18 cellular contexts compared by ENCODE assay signal in the genomic region with DNA sequence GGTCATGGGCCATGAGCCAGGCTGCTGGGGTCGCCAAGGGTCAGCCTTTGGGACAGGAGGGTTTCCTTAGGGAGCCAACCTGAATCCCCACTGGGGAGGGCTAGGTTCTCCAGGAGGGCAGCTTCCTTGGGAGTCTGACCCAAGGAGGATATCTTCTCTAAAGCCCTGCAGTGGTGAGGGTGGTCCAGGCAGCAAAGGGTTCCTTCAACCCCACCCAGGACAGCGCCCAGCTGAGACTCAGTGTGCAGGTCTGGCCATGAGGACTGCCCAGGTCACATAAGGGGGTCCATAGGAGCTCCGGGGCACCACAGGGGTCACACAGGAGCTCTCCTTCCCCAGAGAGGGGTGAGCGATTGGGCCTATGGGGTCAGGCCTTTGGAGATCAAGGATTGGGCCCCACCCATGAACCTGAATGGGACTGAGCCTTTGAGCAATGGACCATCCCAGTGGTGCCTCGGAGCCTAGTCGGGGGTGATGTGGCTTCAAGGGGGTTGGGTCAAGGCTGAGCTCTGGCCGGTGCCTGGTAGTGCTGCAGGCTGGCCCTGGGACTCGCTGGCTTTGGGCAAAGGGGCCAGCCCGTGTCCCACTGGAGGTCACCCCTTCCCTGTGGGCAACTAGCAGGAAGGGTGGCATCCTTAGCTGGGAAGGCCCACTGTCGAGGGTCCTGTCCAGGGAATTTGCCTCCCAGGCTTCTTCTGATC.
DNase-seq lines count a peak whose midpoint lies in the region; ATAC-seq, FAIRE-seq and TF ChIP-seq lines count a peak whose summit lies in the region.
"Had no signal": no experiment of that assay in that cellular context is flagged by ENCODE, and none has a peak within 500 bp of the region (broad histone marks: within the 10 kb centered on the region; RNA-seq: fewer than 3 reads in every experiment).

No MANE protein-coding gene starts in this region.

- no CpG with 5 or more reads among the region's 10 CpGs for WGBS in right lobe of liver (ENCODE audit: insufficient coverage, low coverage, low lambda C conversion rate, missing lambda C conversion rate)
- 18% methylated on average over 5 of the region's 10 CpGs for WGBS in HepG2 (ENCODE audit: low lambda C conversion rate)
- WGBS in aorta, 2 donors: 78 to 87% methylated on average over 10 of the region's 10 CpGs
- WGBS in small intestine, 3 donors: 74 to 83% (median 82%) methylated on average over 10 of the region's 10 CpGs

- no peak for TF ChIP-seq RAD21 in HepG2 (CRISPR knock-in tag; IDR thresholded peaks at IDR 0.05)

- peaks cover 40% of the 10 kb centered on the region for H3K9me3 Mint-ChIP-seq in chondrocyte (ENCODE audit: low read depth)
- peaks cover 34% of the 10 kb centered on the region for H3K9me3 Mint-ChIP-seq in mesothelial cell of epicardium

- no TSS peak for BruUV-seq in HepG2 (replicated peaks; lab: Mats Ljungman, UMichigan)

- no peaks in the 10 kb centered on the region for H3K27me3 ChIP-seq in right lobe of liver
- no peaks in the 10 kb centered on the region; a peak in 1 of 5 replicates for H3K27me3 ChIP-seq in HepG2 (ENCODE audit: control insufficient read depth in 1 of 2, insufficient read depth in 2 of 2, low read length in 2 of 2)
- H3K27me3 ChIP-seq in aorta (ENCODE audit: control insufficient read depth in 1 of 2, insufficient read depth in 2 of 2, low read length in 1 of 2): no peaks in the 10 kb centered on the region
- no peaks in the 10 kb centered on the region for H3K27me3 ChIP-seq in small intestine (ENCODE audit: control insufficient read depth in 2 of 2, insufficient read depth in 2 of 2, low read length in 2 of 2)

- H3K4me3 Mint-ChIP-seq in chondrocyte (ENCODE audit: unreplicated experiment): no peak overlapping the region
- H3K4me3 Mint-ChIP-seq in mesothelial cell of epicardium: no peak overlapping the region
- H3K4me3 Mint-ChIP-seq: naive thymus-derived CD8-positive, alpha-beta T cell had no signal

- H3K4me1 Mint-ChIP-seq in chondrocyte (ENCODE audit: low read depth) (no peaks in the 10 kb centered on the region), mesothelial cell of epicardium (no peaks in the 10 kb centered on the region)
- H3K4me1 Mint-ChIP-seq: naive thymus-derived CD8-positive, alpha-beta T cell had no signal

- TF ChIP-seq POLR2A in right lobe of liver (IDR thresholded peaks at IDR 0.05) (no peak), HepG2 (IDR thresholded peaks at IDR 0.05; ENCODE audit: insufficient read depth in 1 of 2, low read depth in 2 of 2, low read length in 2 of 2) (no peak)

- H3K9ac ChIP-seq in HepG2 (ENCODE audit: insufficient read depth, low read depth, low read length): no peak overlapping the region
- H3K9ac ChIP-seq: KMS-11 had no signal

- H3K27ac Mint-ChIP-seq in chondrocyte (ENCODE audit: unreplicated experiment) (no peak overlapping the region), mesothelial cell of epicardium (no peak overlapping the region)
- H3K27ac Mint-ChIP-seq: naive thymus-derived CD8-positive, alpha-beta T cell had no signal

- ATAC-seq in right lobe of liver (peak in 1 of 4 donors; percentile 19), HepG2 (no peak), aorta (ENCODE audit: low FRiP score) (no peak), HG02973 (IDR thresholded peaks at IDR 0.05; ENCODE audit: unreplicated experiment) (no peak)
- ATAC-seq: naive thymus-derived CD8-positive, alpha-beta T cell; Panc1 had no signal

- H3K9me3 ChIP-seq in right lobe of liver (no peaks in the 10 kb centered on the region), HepG2 (ENCODE audit: low read length) (peaks cover 83% of the 10 kb centered on the region), aorta (ENCODE audit: control insufficient read depth, low read length) (peaks cover 8% of the 10 kb centered on the region), small intestine (ENCODE audit: control insufficient read depth, low read depth) (peaks cover 10% of the 10 kb centered on the region)

- no peak overlapping the region for H3K27ac ChIP-seq in right lobe of liver
- H3K27ac ChIP-seq in HepG2 (ENCODE audit: extremely low read length, insufficient read depth, low read length): no peak overlapping the region
- no peak overlapping the region for H3K27ac ChIP-seq in aorta (ENCODE audit: low read depth in 1 of 2, low read length in 2 of 2)
- H3K27ac ChIP-seq in small intestine (ENCODE audit: low read depth in 1 of 2, low read length in 1 of 2): no peak overlapping the region
- H3K27ac ChIP-seq: KMS-11, thoracic aorta had no signal

- intact Hi-C loops in right lobe of liver (cut with DNase I) (no loop called here), HepG2 (cut with micrococcal nuclease; ENCODE audit: unreplicated experiment) (no loop called here), aorta (cut with DNase I) (no loop called here)

- DNase-seq in right lobe of liver (peak; percentile 11 to 34 (median 31)), HepG2 (ENCODE audit: low spot score) (no peak), chondrocyte (ENCODE audit: low spot score) (peak; percentile 86), mesothelial cell of epicardium (ENCODE audit: low spot score in 2 of 2, unreplicated experiment in 2 of 2) (peak; percentile 12 to 33), aorta (peak; percentile 31 to 58), NCI-H510A (lab: John Stamatoyannopoulos, UW) (no peak), small intestine (no peak)
- DNase-seq: Calu3; NCI-H1105; NCI-H82; stimulated activated CD4-positive, alpha-beta T cell treated with anti-CD3 and anti-CD28 coated beads, Interleukin-4, amount 100 ng/mL, for 24 hours had no signal

- no peaks in the 10 kb centered on the region for H3K4me1 ChIP-seq in right lobe of liver
- no peaks in the 10 kb centered on the region for H3K4me1 ChIP-seq in HepG2 (ENCODE audit: insufficient read depth, low read length)
- H3K4me1 ChIP-seq in aorta (ENCODE audit: control insufficient read depth in 1 of 2, insufficient read depth in 2 of 2, low read length in 2 of 2): no peaks in the 10 kb centered on the region
- no peaks in the 10 kb centered on the region for H3K4me1 ChIP-seq in small intestine (ENCODE audit: control insufficient read depth in 2 of 2, insufficient read depth in 1 of 2, low read depth in 1 of 2, low read length in 1 of 2)

- H3K27me3 Mint-ChIP-seq in chondrocyte (ENCODE audit: low read depth): no peaks in the 10 kb centered on the region
- H3K27me3 Mint-ChIP-seq in mesothelial cell of epicardium (ENCODE audit: low read depth): no peaks in the 10 kb centered on the region
- H3K27me3 Mint-ChIP-seq: naive thymus-derived CD8-positive, alpha-beta T cell had no signal

- no peak for TF ChIP-seq CTCF in right lobe of liver (IDR thresholded peaks at IDR 0.05)
- TF ChIP-seq CTCF in HepG2 (CRISPR knock-in tag; IDR thresholded peaks at IDR 0.05): no peak
- no peak for TF ChIP-seq CTCF in chondrocyte (IDR thresholded peaks at IDR 0.05)
- TF ChIP-seq CTCF in mesothelial cell of epicardium (IDR thresholded peaks at IDR 0.05; ENCODE audit: unreplicated experiment): no peak

- in situ Hi-C loops in HepG2 (cut with HindIII; ENCODE audit: extremely low pct_ligation_motif_present, low pct_unique_long_range_greater_than_20kb): no loop called here

- H3K36me3 Mint-ChIP-seq in chondrocyte (ENCODE audit: low read depth) (peaks cover 2% of the 10 kb centered on the region), mesothelial cell of epicardium (peaks cover 4% of the 10 kb centered on the region)

- H3K36me3 ChIP-seq in right lobe of liver: no peaks in the 10 kb centered on the region
- H3K36me3 ChIP-seq in HepG2 (replicated peaks in 1 of 2; ENCODE audit: control insufficient read depth in 1 of 2, insufficient read depth in 2 of 2, low read length in 2 of 2): no peaks in the 10 kb centered on the region
- H3K36me3 ChIP-seq in aorta (ENCODE audit: control insufficient read depth in 1 of 2, insufficient read depth in 2 of 2, low read length in 1 of 2): no peaks in the 10 kb centered on the region
- H3K36me3 ChIP-seq in small intestine (ENCODE audit: control insufficient read depth in 2 of 2, insufficient read depth in 2 of 2, low read length in 2 of 2): no peaks in the 10 kb centered on the region
- H3K36me3 ChIP-seq: thoracic aorta had no signal

- no peak overlapping the region for H3K4me2 ChIP-seq in HepG2 (ENCODE audit: low read depth, low read length)
- H3K4me2 ChIP-seq: KMS-11 had no signal

- POLR2A ChIA-PET in HepG2 (lab: Yijun Ruan, JAX): no interaction called here

- CTCF ChIA-PET in HepG2 (lab: Yijun Ruan, JAX; ENCODE audit: low intra/inter-chr PET ratio, low total read pairs): no interaction called here

- no peak overlapping the region for H2AFZ ChIP-seq in HepG2 (ENCODE audit: low read length)

- FAIRE-seq in HepG2 (lab: Jason Lieb, UNC) (no peak), small intestine (lab: Jason Lieb, UNC) (no peak)
- FAIRE-seq: GM12891 had no signal

- no peak for TF ChIP-seq EP300 in HepG2 (IDR thresholded peaks at IDR 0.05; ENCODE audit: low read depth in 2 of 2, low read length in 2 of 2)
- no peak for TF ChIP-seq EP300 in HepG2 (CRISPR knock-in tag; IDR thresholded peaks at IDR 0.05; ENCODE audit: borderline replicate concordance)

- no peak overlapping the region for H3K4me3 ChIP-seq in right lobe of liver
- no peak overlapping the region for H3K4me3 ChIP-seq in HepG2 (replicated peaks in 1 of 3; ENCODE audit: insufficient read depth in 1 of 3, low read depth in 2 of 3, low read length in 3 of 3)
- H3K4me3 ChIP-seq in aorta (ENCODE audit: low read length in 2 of 2): no peak overlapping the region
- H3K4me3 ChIP-seq in small intestine (ENCODE audit: low read depth in 1 of 2, low read length in 2 of 2): no peak overlapping the region
- H3K4me3 ChIP-seq: lung, thoracic aorta had no signal

- no peaks in the 10 kb centered on the region for H4K20me1 ChIP-seq in HepG2 (ENCODE audit: insufficient read depth, low read length)

- no peaks in the 10 kb centered on the region for H3K79me2 ChIP-seq in HepG2 (ENCODE audit: insufficient read depth, low read length)

TF ChIP-seq in HepG2, 621 proteins besides CTCF, POLR2A, EP300 and RAD21:
- TF ChIP-seq ELF3 (CRISPR knock-in tag; IDR thresholded peaks at IDR 0.05) (no peak), GABPB1 (CRISPR knock-in tag; IDR thresholded peaks at IDR 0.05) (no peak), ZNF382 (CRISPR knock-in tag; IDR thresholded peaks at IDR 0.05; ENCODE audit: borderline replicate concordance) (no peak), BRCA1 (CRISPR knock-in tag; IDR thresholded peaks at IDR 0.05) (no peak)
- TF ChIP-seq, protein P1, sequence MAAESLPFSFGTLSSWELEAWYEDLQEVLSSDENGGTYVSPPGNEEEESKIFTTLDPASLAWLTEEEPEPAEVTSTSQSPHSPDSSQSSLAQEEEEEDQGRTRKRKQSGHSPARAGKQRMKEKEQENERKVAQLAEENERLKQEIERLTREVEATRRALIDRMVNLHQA (CRISPR knock-in tag; IDR thresholded peaks at IDR 0.05): no peak
- TF ChIP-seq, protein P2, sequence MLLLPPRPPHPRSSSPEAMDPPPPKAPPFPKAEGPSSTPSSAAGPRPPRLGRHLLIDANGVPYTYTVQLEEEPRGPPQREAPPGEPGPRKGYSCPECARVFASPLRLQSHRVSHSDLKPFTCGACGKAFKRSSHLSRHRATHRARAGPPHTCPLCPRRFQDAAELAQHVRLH (CRISPR knock-in tag; IDR thresholded peaks at IDR 0.05; ENCODE audit: borderline replicate concordance, low read depth): no peak

Comparison
In these comparisons a context has a peak if more than half of its experiments do, and no peak if none do; other contexts are left out.
1. DNase-seq: peak in right lobe of liver (3 of 3), chondrocyte (single experiment), mesothelial cell of epicardium (2 of 2) and aorta (2 of 2); none in HepG2 (single experiment), NCI-H510A (single experiment) and small intestine (single experiment).